Comparison of ENCODE assay signal across 2 cellular contexts in genomic region chr20:13236360-13236759, GRCh38. TPM values are rescaled to one million over a fixed set of nuclear protein-coding genes. Genes with fewer than 3 reads are reported as not detected.
"Had no signal": no experiment of that assay in that cellular context is flagged by ENCODE, and none has a peak within 500 bp of the region (broad histone marks: within the 10 kb centered on the region; RNA-seq: fewer than 3 reads in every experiment).

No MANE protein-coding gene starts in this region.

RNA-seq across cellular contexts. Expression of gene ISM1, which starts 15.3 kb away (rescaled TPM):
- total RNA-seq: M059J, NCI-H460 had no signal
